ENCODE assay signal across 16 cellular contexts in genomic region chrY:18664559-18664958, GRCh38.
"Had no signal": no experiment of that assay in that cellular context is flagged by ENCODE, and none has a peak within 500 bp of the region (broad histone marks: within the 10 kb centered on the region; RNA-seq: fewer than 3 reads in every experiment).

No MANE protein-coding gene starts in this region.

- H3K9me3 ChIP-seq: lower lobe of right lung, pancreas, testis, upper lobe of right lung had no signal

- H3K36me3 ChIP-seq: brain microvascular endothelial cell, lower lobe of right lung, pancreas, upper lobe of right lung had no signal

- DNase-seq: activated B cell treated with CpG ODN at 0.5 μM for 24 hours; activated CD4-positive, alpha-beta T cell treated with anti-CD3 and anti-CD28 coated beads, Interleukin-2, amount 50 U/mL, for 1 hour; activated naive CD4-positive, alpha-beta T cell treated with anti-CD3 and anti-CD28 coated beads for 36 hours; amniotic stem cell; brain microvascular endothelial cell; cerebellar nuclear complex; endodermal cell; lower lobe of right lung; pancreas; stimulated activated CD4-positive, alpha-beta T cell treated with anti-CD3 and anti-CD28 coated beads, Interleukin-12 subunit alpha, Interleukin-12 subunit beta, amount 100 ng/mL, for 4 hours; stimulated activated naive CD4-positive, alpha-beta T cell treated with Interleukin-2 at 50 U/mL for 16 hours; T-helper 17 cell; testis; upper lobe of right lung had no signal

- FAIRE-seq: pancreas, TTC549 had no signal

- H3K27ac ChIP-seq: brain microvascular endothelial cell, lower lobe of right lung, pancreas, testis, upper lobe of right lung had no signal

- H3K4me1 ChIP-seq: lower lobe of right lung, pancreas, testis, upper lobe of right lung had no signal

- H3K27me3 ChIP-seq: brain microvascular endothelial cell, pancreas, testis, upper lobe of right lung had no signal

- ATAC-seq: esophagus mucosa, lower lobe of right lung, pancreas, T-helper 17 cell, upper lobe of right lung had no signal

- H3K4me3 ChIP-seq: lower lobe of right lung, pancreas, testis, upper lobe of right lung had no signal
